In genomic region chr9:4442806-4443205, GRCh38 we compare ENCODE assay signal across 25 cellular contexts. TPM values are rescaled to one million over a fixed set of nuclear protein-coding genes. Genes with fewer than 3 reads are reported as not detected.
"Had no signal": no experiment of that assay in that cellular context is flagged by ENCODE, and none has a peak within 500 bp of the region (broad histone marks: within the 10 kb centered on the region; RNA-seq: fewer than 3 reads in every experiment).

No MANE protein-coding gene starts in this region.

- DNase-seq: activated CD4-positive, alpha-beta memory T cell treated with anti-CD3 and anti-CD28 coated beads for 36 hours; activated CD4-positive, alpha-beta T cell treated with anti-CD3 and anti-CD28 coated beads, Interleukin-2, amount 10 ng/mL, durations not matched to agents 7 days and 5 days; activated CD4-positive, CD25-positive, alpha-beta regulatory T cell; activated CD8-positive, alpha-beta memory T cell treated with anti-CD3 and anti-CD28 coated beads for 24 hours; activated gamma-delta T cell; activated naive CD4-positive, alpha-beta T cell treated with anti-CD3 and anti-CD28 coated beads, Interleukin-2, amount 10 ng/mL, durations not matched to agents 7 days and 5 days; activated naive CD8-positive, alpha-beta T cell treated with anti-CD3 and anti-CD28 coated beads for 36 hours; activated T-cell treated with anti-CD3 and anti-CD28 coated beads, Interleukin-2, amount 50 U/mL, for 48 hours; anterior cingulate cortex; cerebellar nuclear complex; MG63; NCI-H1105; NCI-H1436 treated with DMSO at 0.1 percent for 48 hours; NCI-H187; NCI-H2081; NCI-H446 treated with DMSO at 0.1 percent for 48 hours; NCI-H526 treated with DMSO at 0.1 percent for 48 hours; NCI-H82; SIG-M5; T-helper 2 cell; T1000 had no signal

- H3K36me3 Mint-ChIP-seq: activated CD4-positive, alpha-beta memory T cell treated with anti-CD3 and anti-CD28 coated beads for 36 hours; activated naive CD4-positive, alpha-beta T cell treated with anti-CD3 and anti-CD28 coated beads, Interleukin-2, amount 10 ng/mL, durations not matched to agents 7 days and 5 days; activated naive CD8-positive, alpha-beta T cell treated with anti-CD3 and anti-CD28 coated beads for 36 hours had no signal

- H3K27ac Mint-ChIP-seq: activated CD4-positive, alpha-beta memory T cell treated with anti-CD3 and anti-CD28 coated beads for 36 hours; activated CD4-positive, alpha-beta T cell treated with anti-CD3 and anti-CD28 coated beads, Interleukin-2, amount 10 ng/mL, durations not matched to agents 7 days and 5 days; activated naive CD4-positive, alpha-beta T cell treated with anti-CD3 and anti-CD28 coated beads, Interleukin-2, amount 10 ng/mL, durations not matched to agents 7 days and 5 days; activated naive CD8-positive, alpha-beta T cell treated with anti-CD3 and anti-CD28 coated beads for 36 hours; activated T-helper 17 cell treated with anti-CD3 and anti-CD28 coated beads, Interleukin-2, amount 50 U/mL, for 72 hours had no signal

- H3K4me1 Mint-ChIP-seq: activated CD4-positive, alpha-beta T cell treated with anti-CD3 and anti-CD28 coated beads, Interleukin-2, amount 10 ng/mL, durations not matched to agents 7 days and 5 days; activated naive CD4-positive, alpha-beta T cell treated with anti-CD3 and anti-CD28 coated beads, Interleukin-2, amount 10 ng/mL, durations not matched to agents 7 days and 5 days; activated T-helper 17 cell treated with anti-CD3 and anti-CD28 coated beads, Interleukin-2, amount 50 U/mL, for 72 hours had no signal

- H3K9me3 ChIP-seq: MG63 had no signal

- FAIRE-seq: TTC549 had no signal

- ATAC-seq: activated T-helper 17 cell treated with anti-CD3 and anti-CD28 coated beads, Interleukin-2, amount 50 U/mL, for 72 hours had no signal

- H3K4me3 Mint-ChIP-seq: activated CD4-positive, alpha-beta memory T cell treated with anti-CD3 and anti-CD28 coated beads for 36 hours; activated CD4-positive, alpha-beta T cell treated with anti-CD3 and anti-CD28 coated beads, Interleukin-2, amount 10 ng/mL, durations not matched to agents 7 days and 5 days; activated naive CD4-positive, alpha-beta T cell treated with anti-CD3 and anti-CD28 coated beads, Interleukin-2, amount 10 ng/mL, durations not matched to agents 7 days and 5 days; activated naive CD8-positive, alpha-beta T cell treated with anti-CD3 and anti-CD28 coated beads for 36 hours; activated T-helper 17 cell treated with anti-CD3 and anti-CD28 coated beads, Interleukin-2, amount 50 U/mL, for 72 hours had no signal

- H3K27me3 ChIP-seq: MG63 had no signal

- H3K36me3 ChIP-seq: MG63 had no signal

- H3K27me3 Mint-ChIP-seq: activated naive CD8-positive, alpha-beta T cell treated with anti-CD3 and anti-CD28 coated beads for 36 hours had no signal

- H3K9me3 Mint-ChIP-seq: activated naive CD4-positive, alpha-beta T cell treated with anti-CD3 and anti-CD28 coated beads, Interleukin-2, amount 10 ng/mL, durations not matched to agents 7 days and 5 days had no signal

- H3K4me3 ChIP-seq: MG63 had no signal

- H3K27ac ChIP-seq: VCaP had no signal

RNA-seq across cellular contexts. Expression of gene SLC1A1, which starts 47.5 kb away (rescaled TPM):
- total RNA-seq: activated CD4-positive, alpha-beta memory T cell treated with anti-CD3 and anti-CD28 coated beads for 36 hours; OCI-LY7 had no signal
